Comparison of ENCODE assay signal across 20 cellular contexts in genomic region chr20:51788822-51789221, GRCh38. TPM values are rescaled to one million over a fixed set of nuclear protein-coding genes. Genes with fewer than 3 reads are reported as not detected.
"Had no signal": no experiment of that assay in that cellular context is flagged by ENCODE, and none has a peak within 500 bp of the region (broad histone marks: within the 10 kb centered on the region; RNA-seq: fewer than 3 reads in every experiment).

No MANE protein-coding gene starts in this region.

- ATAC-seq: T-cell had no signal

- H3K36me3 Mint-ChIP-seq: T-cell had no signal

- H3K4me1 Mint-ChIP-seq: T-cell had no signal

- H3K9ac ChIP-seq: SK-N-SH had no signal

- DNase-seq: NCI-H1092, NCI-H1105 treated with DMSO at 0.1 percent for 48 hours, NCI-H1417 treated with DMSO at 0.1 percent for 48 hours, NCI-H146, NCI-H1694 treated with DMSO at 0.1 percent for 48 hours, NCI-H1930, NCI-H2081, NCI-H2107, NCI-H2227 treated with DMSO at 0.1 percent for 48 hours, NCI-H510A, NCI-H524 treated with DMSO at 0.1 percent for 48 hours, NCI-H69, NCI-H774, RPMI8226, SHP77, SK-N-SH, SW 1271, T-cell had no signal

- H3K9me3 Mint-ChIP-seq: T-cell had no signal

- FAIRE-seq: RCC 7860 had no signal

- H3K27ac Mint-ChIP-seq: T-cell had no signal

- H3K4me2 ChIP-seq: SK-N-SH had no signal

- H3K9me3 ChIP-seq: SK-N-SH had no signal

- H3K4me3 Mint-ChIP-seq: T-cell had no signal

RNA-seq across cellular contexts. Expression of gene SALL4, which starts 13.5 kb away (rescaled TPM):
- total RNA-seq: LHCN-M2 had no signal
